Comparison of ENCODE assay signal across 21 cellular contexts in the genomic region with DNA sequence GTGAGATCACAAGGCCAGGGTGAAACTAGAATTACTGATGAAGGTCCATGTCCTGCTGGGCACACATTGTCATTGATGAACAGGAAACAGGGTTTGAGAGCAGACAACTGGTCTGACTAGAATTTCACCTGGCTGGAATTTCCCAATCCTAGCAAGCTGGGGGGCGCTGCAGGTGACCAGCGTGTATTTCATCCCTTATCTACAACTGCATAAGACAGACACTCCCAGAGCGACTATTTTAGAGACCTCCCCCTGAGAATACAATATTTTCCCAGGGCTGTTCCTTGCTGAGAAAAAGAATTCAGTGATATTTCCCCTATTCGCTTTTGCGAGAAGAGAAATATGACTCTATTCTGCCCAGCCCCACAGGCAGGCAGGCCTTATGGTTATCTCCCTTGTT.
A peak's percentile ranks its signal among the peaks of the same experiment; 100 is the strongest.
DNase-seq lines count a peak whose midpoint lies in the region; ATAC-seq, FAIRE-seq and TF ChIP-seq lines count a peak whose summit lies in the region.
"Had no signal": no experiment of that assay in that cellular context is flagged by ENCODE, and none has a peak within 500 bp of the region (broad histone marks: within the 10 kb centered on the region; RNA-seq: fewer than 3 reads in every experiment).

No MANE protein-coding gene starts in this region.

- H3K79me2 ChIP-seq in mesendoderm (ENCODE audit: control insufficient read depth, insufficient read depth, low read length) = no peaks in the 10 kb centered on the region

- TF ChIP-seq CTCF in kidney (IDR thresholded peaks at IDR 0.05; ENCODE audit: borderline replicate concordance, extremely low read depth, insufficient read depth) = no peak

- no peak overlapping the region for H2AK5ac ChIP-seq in mesendoderm (ENCODE audit: low read length)

- no peaks in the 10 kb centered on the region for H3K27me3 ChIP-seq in mesendoderm (ENCODE audit: insufficient read depth, low read length, poor library complexity)

- H2BK5ac ChIP-seq in mesendoderm (ENCODE audit: low read length) = no peak overlapping the region

- ATAC-seq in GM19023 (IDR thresholded peaks at IDR 0.05; ENCODE audit: unreplicated experiment) = no peak
- ATAC-seq: A549, K562 had no signal

- WGBS in mesendoderm (ENCODE audit: extremely low coverage, insufficient coverage, low lambda C conversion rate) = no CpG with 5 or more reads among the region's 5 CpGs

- H3K79me1 ChIP-seq in mesendoderm (ENCODE audit: low read length) = no peaks in the 10 kb centered on the region

- H3K4ac ChIP-seq in mesendoderm (ENCODE audit: low read depth, low read length) = no peak overlapping the region

- no peak overlapping the region for H3K4me2 ChIP-seq in mesendoderm (ENCODE audit: low read length)
- H3K4me2 ChIP-seq: A549 had no signal

- H2BK15ac ChIP-seq in mesendoderm (replicated peaks; ENCODE audit: low read depth) = no peak overlapping the region

- H3K23ac ChIP-seq in mesendoderm (ENCODE audit: low read length) = no peak overlapping the region

- no peak overlapping the region for H4K8ac ChIP-seq in mesendoderm (ENCODE audit: low read depth, low read length)

- H3K56ac ChIP-seq in mesendoderm (ENCODE audit: low read length) = no peak overlapping the region

- H3K18ac ChIP-seq in mesendoderm (ENCODE audit: low read length) = no peak overlapping the region

- no peaks in the 10 kb centered on the region for H3K36me3 ChIP-seq in mesendoderm (ENCODE audit: control insufficient read depth, insufficient read depth, low read length)
- no peaks in the 10 kb centered on the region for H3K36me3 ChIP-seq in kidney (ENCODE audit: control insufficient read depth in 1 of 2, insufficient read depth in 2 of 2, low read length in 2 of 2)
- H3K36me3 ChIP-seq: HAP-1 had no signal

- no peaks in the 10 kb centered on the region for H3K4me1 ChIP-seq in mesendoderm (ENCODE audit: control insufficient read depth, low read depth, low read length)
- no peaks in the 10 kb centered on the region for H3K4me1 ChIP-seq in kidney (ENCODE audit: control insufficient read depth in 1 of 2, insufficient read depth in 1 of 2, low read depth in 1 of 2, low read length in 2 of 2)
- H3K4me1 ChIP-seq: A549, HAP-1 had no signal

- FAIRE-seq in kidney (lab: Jason Lieb, UNC) = no peak
- FAIRE-seq: A549, GM19239, HTR-8/SVneo, K562 had no signal

- DNase-seq in DMS53 (lab: John Stamatoyannopoulos, UW) (peak; percentile 20), DMS53 treated with DMSO at 0.1 percent for 48 hours (lab: John Stamatoyannopoulos, UW; ENCODE audit: unreplicated experiment) (no peak), KBM-7 (peak; percentile 3), OCI-M1 (lab: John Stamatoyannopoulos, UW) (peak; percentile 20), mesendoderm (peak; percentile 3), CD1c-positive myeloid dendritic cell (ENCODE audit: extremely low spot score) (no peak), kidney (no peak)
- DNase-seq: AML-193; CD4-positive, alpha-beta memory T cell; DMS 273 treated with DMSO at 0.1 percent for 48 hours; DMS79; GDM1; IMR-90 had no signal

- H3K9me3 ChIP-seq in kidney (ENCODE audit: control insufficient read depth in 1 of 2, low read length in 2 of 2) = peaks cover 2 to 18% of the 10 kb centered on the region in 2 donors
- H3K9me3 ChIP-seq: HAP-1 had no signal

- in situ Hi-C loops in KBM-7 (cut with MboI; ENCODE audit: low pct_unique_long_range_greater_than_20kb, low sequenced_read_pairs) = no loop called here

- H3K9ac ChIP-seq in mesendoderm (ENCODE audit: low read length) (no peak overlapping the region), kidney (ENCODE audit: low read length in 2 of 2) (no peak overlapping the region)

- H2BK120ac ChIP-seq in mesendoderm (ENCODE audit: low read depth, low read length) = no peak overlapping the region

- H3K27ac ChIP-seq in mesendoderm (ENCODE audit: low read depth, low read length) (no peak overlapping the region), kidney (ENCODE audit: low read depth in 2 of 2, low read length in 2 of 2) (no peak overlapping the region)
- H3K27ac ChIP-seq: 22Rv1, A549, C4-2B had no signal

- H4K5ac ChIP-seq in mesendoderm (ENCODE audit: low read length) = no peak overlapping the region

- intact Hi-C loops in kidney (cut with DNase I) = no loop called here

- H3K4me3 ChIP-seq in mesendoderm (ENCODE audit: low read length) (no peak overlapping the region), kidney (ENCODE audit: low read length in 2 of 2) (no peak overlapping the region)
- H3K4me3 ChIP-seq: A549, HAP-1, K562 had no signal

Comparison
In these comparisons a context has a peak if more than half of its experiments do, and no peak if none do; other contexts are left out.
1. DNase-seq: peak in DMS53 (single experiment), KBM-7 (single experiment), OCI-M1 (single experiment) and mesendoderm (single experiment); none in DMS53 treated with DMSO at 0.1 percent for 48 hours (single experiment), CD1c-positive myeloid dendritic cell (single experiment) and kidney (single experiment).